ENCODE assay signal across 1 cellular context in genomic region chr12:96176575-96176974, GRCh38.
TF ChIP-seq lines count a peak whose summit lies in the region.

No MANE protein-coding gene starts in this region.

TF ChIP-seq in endothelial cell of umbilical vein, 7 proteins besides CTCF, POLR2A, EP300 and RAD21:
- TF ChIP-seq MYC (IDR thresholded peaks at IDR 0.05; ENCODE audit: low read depth, low read length) (no peak), GATA2 (IDR thresholded peaks at IDR 0.05; ENCODE audit: insufficient read depth, insufficient read length, low read depth, low read length) (no peak), JUN (IDR thresholded peaks at IDR 0.05; ENCODE audit: borderline replicate concordance, insufficient read depth, insufficient read length, low read depth) (no peak), FOS (IDR thresholded peaks at IDR 0.05; ENCODE audit: borderline replicate concordance, insufficient read depth, low read length) (no peak), EZH2 (IDR thresholded peaks at IDR 0.05; ENCODE audit: borderline replicate concordance, low read depth, low read length, severe bottlenecking) (no peak), POLR2AphosphoS5 (IDR thresholded peaks at IDR 0.05; ENCODE audit: insufficient read depth, low read depth, low read length) (no peak)
- TF ChIP-seq, protein P1, sequence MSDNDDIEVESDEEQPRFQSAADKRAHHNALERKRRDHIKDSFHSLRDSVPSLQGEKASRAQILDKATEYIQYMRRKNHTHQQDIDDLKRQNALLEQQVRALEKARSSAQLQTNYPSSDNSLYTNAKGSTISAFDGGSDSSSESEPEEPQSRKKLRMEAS (IDR thresholded peaks at IDR 0.05; ENCODE audit: insufficient read depth, insufficient read length) = no peak
TF ChIP-seq in endothelial cell of umbilical vein: peak in this region for 0.
